In genomic region chr6:39702265-39702664, GRCh38 we compare ENCODE assay signal across 8 cellular contexts. TPM values are rescaled to one million over a fixed set of nuclear protein-coding genes. Genes with fewer than 3 reads are reported as not detected.
"Had no signal": no experiment of that assay in that cellular context is flagged by ENCODE, and none has a peak within 500 bp of the region (broad histone marks: within the 10 kb centered on the region; RNA-seq: fewer than 3 reads in every experiment).

No MANE protein-coding gene starts in this region.

- DNase-seq: IMR-90, KBM-7 had no signal

- ATAC-seq: HepG2, K562 had no signal

- FAIRE-seq: HepG2, HTR-8/SVneo, K562 had no signal

- H3K27ac ChIP-seq: HL-60 had no signal

- H3K4me3 ChIP-seq: K562 had no signal

RNA-seq across cellular contexts. Expression of gene KIF6, which starts 22.9 kb away (rescaled TPM):
- total RNA-seq: HT-29, K562 had no signal
- polyA plus RNA-seq: IgD-negative memory B cell, K562 had no signal
